Comparison of ENCODE assay signal across 7 cellular contexts in genomic region chr19:48806518-48806817, GRCh38. TPM values are rescaled to one million over a fixed set of nuclear protein-coding genes. Genes with fewer than 3 reads are reported as not detected.
DNase-seq lines count a peak whose midpoint lies in the region; ATAC-seq and TF ChIP-seq lines count a peak whose summit lies in the region.
"Had no signal": no experiment of that assay in that cellular context is flagged by ENCODE, and none has a peak within 500 bp of the region (broad histone marks: within the 10 kb centered on the region; RNA-seq: fewer than 3 reads in every experiment).

No MANE protein-coding gene starts in this region.

- H3K79me2 ChIP-seq in osteoblast (ENCODE audit: insufficient read depth, low read length): no peaks in the 10 kb centered on the region

- CTCF ChIA-PET in activated naive CD4-positive, alpha-beta T cell treated with anti-CD3 and anti-CD28 coated beads, Interleukin-2, amount 10 ng/mL, durations not matched to agents 7 days and 5 days (lab: Charles Lee): interaction anchor here (1.5 kb wide), 1 partner anchor 11 kb away, joined by 8 read pairs; no protein-coding TSS in a partner anchor

- no peak overlapping the region for H3K27ac Mint-ChIP-seq in activated naive CD4-positive, alpha-beta T cell treated with anti-CD3 and anti-CD28 coated beads, Interleukin-2, amount 10 ng/mL, durations not matched to agents 7 days and 5 days

- no peak overlapping the region for H2AFZ ChIP-seq in osteoblast (ENCODE audit: low read length)

- no peaks in the 10 kb centered on the region for H3K27me3 Mint-ChIP-seq in activated naive CD4-positive, alpha-beta T cell treated with anti-CD3 and anti-CD28 coated beads, Interleukin-2, amount 10 ng/mL, durations not matched to agents 7 days and 5 days

- DNase-seq in NCI-H748 (lab: John Stamatoyannopoulos, UW; ENCODE audit: unreplicated experiment): peak; percentile 52
- DNase-seq in NCI-H748 treated with DMSO at 0.1 percent for 48 hours (lab: John Stamatoyannopoulos, UW): no peak
- peak; percentile 68 for DNase-seq in activated naive CD4-positive, alpha-beta T cell treated with anti-CD3 and anti-CD28 coated beads, Interleukin-2, amount 10 ng/mL, durations not matched to agents 7 days and 5 days
- DNase-seq in osteoblast (ENCODE audit: insufficient read length, low spot score, missing footprints): peak; percentile 94
- no peak for DNase-seq in NCI-H2029 (lab: John Stamatoyannopoulos, UW)

- H3K9me3 ChIP-seq in osteoblast (ENCODE audit: low read depth, low read length): no peaks in the 10 kb centered on the region
- H3K9me3 ChIP-seq: heart right ventricle had no signal

- no peaks in the 10 kb centered on the region for H3K36me3 Mint-ChIP-seq in activated naive CD4-positive, alpha-beta T cell treated with anti-CD3 and anti-CD28 coated beads, Interleukin-2, amount 10 ng/mL, durations not matched to agents 7 days and 5 days

- peaks cover 24% of the 10 kb centered on the region for H3K4me1 Mint-ChIP-seq in activated naive CD4-positive, alpha-beta T cell treated with anti-CD3 and anti-CD28 coated beads, Interleukin-2, amount 10 ng/mL, durations not matched to agents 7 days and 5 days

- H3K9me3 Mint-ChIP-seq in activated naive CD4-positive, alpha-beta T cell treated with anti-CD3 and anti-CD28 coated beads, Interleukin-2, amount 10 ng/mL, durations not matched to agents 7 days and 5 days: no peaks in the 10 kb centered on the region

- no peaks in the 10 kb centered on the region for H3K27me3 ChIP-seq in osteoblast (ENCODE audit: insufficient read depth, low read length)
- H3K27me3 ChIP-seq: heart right ventricle had no signal

- H4K20me1 ChIP-seq in osteoblast (ENCODE audit: insufficient read depth, low read length): no peaks in the 10 kb centered on the region

- TF ChIP-seq CTCF in osteoblast (IDR thresholded peaks at IDR 0.05; ENCODE audit: extremely low read depth, low read depth, low read length): no peak

- H3K4me2 ChIP-seq in osteoblast (ENCODE audit: insufficient read depth, low read length): no peak overlapping the region

- H3K4me1 ChIP-seq in osteoblast (ENCODE audit: insufficient read depth, low read length): peaks cover 6% of the 10 kb centered on the region

- H3K4me3 ChIP-seq in osteoblast (ENCODE audit: insufficient read depth, low read length): no peak overlapping the region
- H3K4me3 ChIP-seq: heart right ventricle had no signal

- no peak overlapping the region for H3K4me3 Mint-ChIP-seq in activated naive CD4-positive, alpha-beta T cell treated with anti-CD3 and anti-CD28 coated beads, Interleukin-2, amount 10 ng/mL, durations not matched to agents 7 days and 5 days

- ATAC-seq in HG03097 (IDR thresholded peaks at IDR 0.05; ENCODE audit: low FRiP score, unreplicated experiment): no peak

- no peaks in the 10 kb centered on the region for H3K36me3 ChIP-seq in osteoblast (ENCODE audit: insufficient read depth, low read length)

- H3K27ac ChIP-seq in osteoblast (ENCODE audit: low read depth, low read length): no peak overlapping the region
- H3K27ac ChIP-seq: heart right ventricle had no signal

RNA-seq across cellular contexts. Expression of gene BCAT2, which starts 4.4 kb away (rescaled TPM):
- 29.7 and 30.1 TPM in 2 replicates for total RNA-seq in osteoblast

RNA-seq across cellular contexts. Expression of gene HSD17B14, which starts 29.8 kb away (rescaled TPM):
- 1.8 and 2.1 TPM in 2 replicates for total RNA-seq in osteoblast

RNA-seq across cellular contexts. Expression of gene FGF21, which starts 51.1 kb away (rescaled TPM):
- not detected in 2 replicates for total RNA-seq in osteoblast
- total RNA-seq: heart right ventricle had no signal

RNA-seq across cellular contexts. Expression of gene FUT1, which starts 54.0 kb away (rescaled TPM):
- total RNA-seq in osteoblast: under 0.01 TPM in 1 of 2 replicates, not detected in the other

RNA-seq across cellular contexts. Expression of gene IZUMO1, which starts 59.8 kb away (rescaled TPM):
- not detected in 2 replicates for total RNA-seq in osteoblast

Comparison
In these comparisons a context has a peak if more than half of its experiments do, and no peak if none do; other contexts are left out.
1. DNase-seq: peak in NCI-H748 (single experiment), activated naive CD4-positive, alpha-beta T cell treated with anti-CD3 and anti-CD28 coated beads, Interleukin-2, amount 10 ng/mL, durations not matched to agents 7 days and 5 days (single experiment) and osteoblast (single experiment); none in NCI-H748 treated with DMSO at 0.1 percent for 48 hours (single experiment) and NCI-H2029 (single experiment).